In the genomic region with DNA sequence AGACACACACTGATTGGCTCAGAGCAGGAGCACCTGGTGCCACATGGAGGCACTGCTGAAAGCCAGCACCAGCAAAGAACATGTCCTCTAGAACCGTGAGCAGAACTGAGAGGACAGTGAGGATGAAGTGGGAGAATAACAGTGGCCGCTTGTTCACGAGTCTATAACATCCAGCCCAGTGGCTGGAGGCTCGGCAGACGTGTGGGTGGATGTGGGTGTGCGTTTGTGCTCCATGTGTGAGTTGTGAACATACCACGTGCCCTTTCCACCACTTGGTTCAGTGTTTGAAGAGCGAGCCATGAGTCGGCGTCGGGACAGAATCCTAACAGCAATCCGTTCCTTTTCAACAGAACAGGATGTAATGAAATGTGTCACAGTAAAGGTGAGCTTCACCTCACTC, we compare ENCODE assay signal across 28 cellular contexts.
"Had no signal": no experiment of that assay in that cellular context is flagged by ENCODE, and none has a peak within 500 bp of the region (broad histone marks: within the 10 kb centered on the region; RNA-seq: fewer than 3 reads in every experiment).

No MANE protein-coding gene starts in this region.

- H3K4me2 ChIP-seq: neural progenitor cell, smooth muscle cell had no signal

- H3K27ac Mint-ChIP-seq: mesothelial cell of epicardium; naive B cell; natural killer cell; nephron progenitor cell; neural progenitor cell; progenitor cell of endocrine pancreas; stimulated activated memory B cell treated with anti-CD40 and anti-IgM and Interleukin-4, amounts not matched to agents 10 μg/mL and 1 μg/mL and 100 μg/mL, for 72 hours; type B pancreatic cell had no signal

- H3K27ac ChIP-seq: left lung, lower lobe of right lung, neural progenitor cell, ovary, right atrium auricular region, right lobe of liver, tibial nerve, vagina had no signal

- FAIRE-seq: kidney had no signal

- ATAC-seq: left colon; left lung; lower lobe of right lung; natural killer cell; right lobe of liver; stimulated activated memory B cell treated with anti-CD40 and anti-IgM and Interleukin-4, amounts not matched to agents 10 μg/mL and 1 μg/mL and 100 μg/mL, for 72 hours; stimulated activated naive CD8-positive, alpha-beta T cell treated with anti-CD3 and anti-CD28 coated beads, Interleukin-15, amount 100 ng/mL, for 72 hours had no signal

- H2AFZ ChIP-seq: neural progenitor cell had no signal

- H3K27me3 Mint-ChIP-seq: stimulated activated memory B cell treated with anti-CD40 and anti-IgM and Interleukin-4, amounts not matched to agents 10 μg/mL and 1 μg/mL and 100 μg/mL, for 72 hours had no signal

- H3K36me3 Mint-ChIP-seq: mesothelial cell of epicardium; naive B cell; natural killer cell; neural progenitor cell; stimulated activated memory B cell treated with anti-CD40 and anti-IgM and Interleukin-4, amounts not matched to agents 10 μg/mL and 1 μg/mL and 100 μg/mL, for 72 hours; type B pancreatic cell had no signal

- DNase-seq: hippocampal formation; kidney; left colon; left lung; lower lobe of right lung; mammary epithelial cell; mesenchymal stem cell; naive B cell; natural killer cell; nephron progenitor cell; ovary; stimulated activated CD4-positive, alpha-beta T cell treated with anti-CD3 and anti-CD28 coated beads, Interleukin-1b, Interleukin-23, amount 100 ng/mL, for 48 hours; stimulated activated CD4-positive, alpha-beta T cell treated with anti-CD3 and anti-CD28 coated beads, Interleukin-2, amount 100 ng/mL, for 48 hours; stimulated activated CD4-positive, alpha-beta T cell treated with anti-CD3 and anti-CD28 coated beads, Interleukin-4, amount 100 ng/mL, for 4 hours; stimulated activated CD8-positive, alpha-beta memory T cell treated with anti-CD3 and anti-CD28 coated beads, Interleukin-4, amount 100 ng/mL, for 48 hours; stimulated activated naive CD4-positive, alpha-beta T cell treated with Interleukin-2 at 50 U/mL for 16 hours; stimulated activated naive CD8-positive, alpha-beta T cell treated with anti-CD3 and anti-CD28 coated beads, Interleukin-15, amount 100 ng/mL, for 72 hours; substantia nigra had no signal

- H3K27me3 ChIP-seq: left lung, neural progenitor cell, ovary, right atrium auricular region, right lobe of liver, vagina had no signal

- H3K4me3 ChIP-seq: left lung, lower lobe of right lung, neural progenitor cell, ovary, right atrium auricular region, right lobe of liver, smooth muscle cell, tibial nerve, vagina had no signal

- H3K9ac ChIP-seq: neural progenitor cell had no signal

- H3K36me3 ChIP-seq: left lung, lower lobe of right lung, neural progenitor cell, ovary, right atrium auricular region, right lobe of liver, tibial nerve, vagina had no signal

- H3K4me1 ChIP-seq: lower lobe of right lung had no signal

- H3K9me3 ChIP-seq: lower lobe of right lung, ovary, right atrium auricular region, right lobe of liver, tibial nerve, vagina had no signal

- H3K4me3 Mint-ChIP-seq: mesothelial cell of epicardium; naive B cell; natural killer cell; nephron progenitor cell; neural progenitor cell; stimulated activated memory B cell treated with anti-CD40 and anti-IgM and Interleukin-4, amounts not matched to agents 10 μg/mL and 1 μg/mL and 100 μg/mL, for 72 hours; stimulated activated naive CD8-positive, alpha-beta T cell treated with anti-CD3 and anti-CD28 coated beads, Interleukin-15, amount 100 ng/mL, for 72 hours; type B pancreatic cell had no signal

- H3K4me1 Mint-ChIP-seq: naive B cell; natural killer cell; stimulated activated memory B cell treated with anti-CD40 and anti-IgM and Interleukin-4, amounts not matched to agents 10 μg/mL and 1 μg/mL and 100 μg/mL, for 72 hours; stimulated activated naive CD8-positive, alpha-beta T cell treated with anti-CD3 and anti-CD28 coated beads, Interleukin-15, amount 100 ng/mL, for 72 hours had no signal

- H3K9me3 Mint-ChIP-seq: natural killer cell; stimulated activated naive CD8-positive, alpha-beta T cell treated with anti-CD3 and anti-CD28 coated beads, Interleukin-15, amount 100 ng/mL, for 72 hours; type B pancreatic cell had no signal
